ENCODE assay signal across 13 cellular contexts in the genomic region with DNA sequence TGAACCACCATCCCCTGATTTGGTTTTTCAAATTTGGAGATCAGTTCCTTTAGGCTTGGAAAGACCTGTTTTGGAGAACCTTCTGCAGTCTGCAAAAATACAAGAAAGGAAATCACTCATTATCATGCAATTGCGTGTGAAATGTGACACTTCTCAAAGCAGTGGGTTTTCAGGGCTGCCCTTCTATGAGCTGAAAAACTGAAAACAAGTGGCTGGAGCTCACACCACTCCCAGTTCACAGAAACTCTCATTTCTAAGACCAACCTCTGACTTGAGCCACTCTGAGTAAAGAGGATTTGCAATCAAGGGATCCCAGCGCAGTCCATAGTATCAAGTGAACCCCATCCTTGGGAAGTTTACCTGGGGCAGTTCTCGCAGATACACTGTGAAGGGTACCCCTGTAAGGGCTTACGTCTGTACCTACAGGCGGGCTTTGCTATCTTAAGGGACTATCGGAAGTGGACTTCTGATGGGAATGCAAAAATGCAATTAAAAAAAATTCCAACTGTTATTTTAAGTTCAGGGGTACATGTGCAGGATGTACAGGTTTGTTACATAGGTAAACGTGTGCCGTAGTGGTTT. TPM values are rescaled to one million over a fixed set of nuclear protein-coding genes. Genes with fewer than 3 reads are reported as not detected.
DNase-seq lines count a peak whose midpoint lies in the region; ATAC-seq and TF ChIP-seq lines count a peak whose summit lies in the region.
"Had no signal": no experiment of that assay in that cellular context is flagged by ENCODE, and none has a peak within 500 bp of the region (broad histone marks: within the 10 kb centered on the region; RNA-seq: fewer than 3 reads in every experiment).

No MANE protein-coding gene starts in this region.

- H3K27ac Mint-ChIP-seq in glutamatergic neuron (ENCODE audit: unreplicated experiment): peak overlapping the region; percentile 62
- H3K27ac Mint-ChIP-seq: IgD-negative memory B cell had no signal

- no peak for ATAC-seq in GM18909 (IDR thresholded peaks at IDR 0.05; ENCODE audit: poor library complexity, unreplicated experiment)

- no peak overlapping the region for H2BK120ac ChIP-seq in neuronal stem cell (ENCODE audit: low read depth, low read length)

- no peaks in the 10 kb centered on the region for H3K36me3 Mint-ChIP-seq in glutamatergic neuron (ENCODE audit: unreplicated experiment)
- H3K36me3 Mint-ChIP-seq: IgD-negative memory B cell had no signal

- peak overlapping the region; percentile 64 for H2AFZ ChIP-seq in neuronal stem cell (ENCODE audit: low read length)

- no peaks in the 10 kb centered on the region for H3K79me1 ChIP-seq in neuronal stem cell (ENCODE audit: low read depth, low read length)

- peaks cover 22% of the 10 kb centered on the region for H3K4me1 Mint-ChIP-seq in glutamatergic neuron (ENCODE audit: low read depth, unreplicated experiment)
- H3K4me1 Mint-ChIP-seq: IgD-negative memory B cell had no signal

- no peak overlapping the region for H3K27ac ChIP-seq in neuronal stem cell (replicated peaks; ENCODE audit: low read length)
- H3K27ac ChIP-seq: 22Rv1, BLaER1 had no signal

- peaks cover 3 to 10% of the 10 kb centered on the region in 2 donors for H3K4me1 ChIP-seq in neuronal stem cell (ENCODE audit: control insufficient read depth in 2 of 2, insufficient read depth in 1 of 2, low read depth in 1 of 2, low read length in 2 of 2)
- H3K4me1 ChIP-seq: BLaER1 had no signal

- no peak overlapping the region for H3K18ac ChIP-seq in neuronal stem cell (ENCODE audit: low read length)

- H2BK5ac ChIP-seq in neuronal stem cell (ENCODE audit: low read length): no peak overlapping the region

- H3K4me3 Mint-ChIP-seq in glutamatergic neuron (ENCODE audit: unreplicated experiment): peak overlapping the region; percentile 17
- H3K4me3 Mint-ChIP-seq: IgD-negative memory B cell had no signal

- no peak overlapping the region for H2BK12ac ChIP-seq in neuronal stem cell (ENCODE audit: low read length)

- H2AK5ac ChIP-seq in neuronal stem cell (ENCODE audit: low read depth, low read length): no peak overlapping the region

- H3K36me3 ChIP-seq in neuronal stem cell (replicated peaks in 1 of 2; ENCODE audit: control insufficient read depth in 2 of 2, insufficient read depth in 2 of 2, low read length in 2 of 2): no peaks in the 10 kb centered on the region
- H3K36me3 ChIP-seq: BLaER1 had no signal

- TF ChIP-seq CTCF in glutamatergic neuron (IDR thresholded peaks at IDR 0.05; ENCODE audit: partially characterized antibody, unreplicated experiment): no peak

- no peak overlapping the region for H3K23ac ChIP-seq in neuronal stem cell (ENCODE audit: low read depth, low read length, poor library complexity)

- no peaks in the 10 kb centered on the region for H3K27me3 ChIP-seq in neuronal stem cell (ENCODE audit: control insufficient read depth in 3 of 3, insufficient read depth in 3 of 3, low read depth in 1 of 3, low read length in 3 of 3)
- H3K27me3 ChIP-seq: BLaER1 had no signal

- no peak overlapping the region for H3K4ac ChIP-seq in neuronal stem cell (ENCODE audit: low read length)

- DNase-seq in NCI-H1092 treated with DMSO at 0.1 percent for 48 hours (lab: John Stamatoyannopoulos, UW) (peak; percentile 64), NCI-H1092 (lab: John Stamatoyannopoulos, UW) (no peak), NCI-H69 (lab: John Stamatoyannopoulos, UW) (peak; percentile 43), glutamatergic neuron (no peak), neuronal stem cell (ENCODE audit: low spot score) (no peak), cortex of kidney (lab: John Stamatoyannopoulos, UW) (no peak), HuH-7.5 (ENCODE audit: low spot score) (no peak)
- DNase-seq: GF-D8, SHP77 treated with DMSO at 0.1 percent for 48 hours had no signal

- no CpG with 5 or more reads among the region's 8 CpGs for WGBS in neuronal stem cell (ENCODE audit: extremely low coverage in 2 of 2, insufficient read length in 2 of 2, insufficient replicate concordance in 1 of 2), 2 donors

- no peak overlapping the region for H3K9ac ChIP-seq in neuronal stem cell (ENCODE audit: low read depth, low read length, poor library complexity)
- H3K9ac ChIP-seq: BLaER1 had no signal

- H3K4me3 ChIP-seq in neuronal stem cell (ENCODE audit: low read length in 2 of 2): no peak overlapping the region
- H3K4me3 ChIP-seq: BLaER1 had no signal

- no peak overlapping the region for H3K4me2 ChIP-seq in neuronal stem cell (ENCODE audit: insufficient read depth, low read length, poor library complexity, severe bottlenecking)
- H3K4me2 ChIP-seq: BLaER1 had no signal

- no peak overlapping the region for H4K8ac ChIP-seq in neuronal stem cell (ENCODE audit: low read depth, low read length)

- H3K14ac ChIP-seq in neuronal stem cell (ENCODE audit: low read length): no peak overlapping the region

- no peak overlapping the region for H4K91ac ChIP-seq in neuronal stem cell (ENCODE audit: low read depth, low read length, poor library complexity)

- no peak overlapping the region for H2BK15ac ChIP-seq in neuronal stem cell (ENCODE audit: low read length)

- no peaks in the 10 kb centered on the region for H3K9me3 Mint-ChIP-seq in glutamatergic neuron (ENCODE audit: unreplicated experiment)
- H3K9me3 Mint-ChIP-seq: IgD-negative memory B cell had no signal

- H3K27me3 Mint-ChIP-seq in glutamatergic neuron (ENCODE audit: unreplicated experiment): no peaks in the 10 kb centered on the region

- no peaks in the 10 kb centered on the region for H3K9me3 ChIP-seq in neuronal stem cell (replicated peaks in 1 of 2; ENCODE audit: control insufficient read depth in 2 of 2, insufficient read depth in 1 of 2, low read depth in 1 of 2, low read length in 2 of 2)
- H3K9me3 ChIP-seq: BLaER1 had no signal

RNA-seq across cellular contexts. Expression of gene SH2D1B, which starts 12.8 kb away (rescaled TPM):
- not detected for total RNA-seq in glutamatergic neuron (ENCODE audit: unreplicated experiment)
- polyA plus RNA-seq in neuronal stem cell (2013, experiment 1 of 2): not detected
- polyA plus RNA-seq in neuronal stem cell (2013, experiment 2 of 2): not detected

RNA-seq across cellular contexts. Expression of gene C1orf226, which starts 17.6 kb away (rescaled TPM):
- 12.3 TPM for total RNA-seq in glutamatergic neuron (ENCODE audit: unreplicated experiment)
- polyA plus RNA-seq in neuronal stem cell (2013, experiment 1 of 2): 3.6 TPM
- 3.8 TPM for polyA plus RNA-seq in neuronal stem cell (2013, experiment 2 of 2)
- polyA plus RNA-seq: IgD-negative memory B cell had no signal

RNA-seq across cellular contexts. Expression of gene SPATA46, which starts 22.4 kb away (rescaled TPM):
- not detected for total RNA-seq in glutamatergic neuron (ENCODE audit: unreplicated experiment)
- polyA plus RNA-seq in neuronal stem cell (2013, experiment 1 of 2): not detected
- not detected for polyA plus RNA-seq in neuronal stem cell (2013, experiment 2 of 2)
- polyA plus RNA-seq: IgD-negative memory B cell had no signal

Comparison
In these comparisons a context has a peak if more than half of its experiments do, and no peak if none do; other contexts are left out.
1. DNase-seq: peak in NCI-H1092 treated with DMSO at 0.1 percent for 48 hours (single experiment) and NCI-H69 (single experiment); none in NCI-H1092 (single experiment), glutamatergic neuron (single experiment), neuronal stem cell (single experiment), cortex of kidney (single experiment) and HuH-7.5 (single experiment).